Comparison of ENCODE assay signal across 8 cellular contexts in genomic region chr3:63863150-63864007, GRCh38. TPM values are rescaled to one million over a fixed set of nuclear protein-coding genes. Genes with fewer than 3 reads are reported as not detected.
A peak's percentile ranks its signal among the peaks of the same experiment; 100 is the strongest.
DNase-seq lines count a peak whose midpoint lies in the region; ATAC-seq and TF ChIP-seq lines count a peak whose summit lies in the region.

A gene with protein sequence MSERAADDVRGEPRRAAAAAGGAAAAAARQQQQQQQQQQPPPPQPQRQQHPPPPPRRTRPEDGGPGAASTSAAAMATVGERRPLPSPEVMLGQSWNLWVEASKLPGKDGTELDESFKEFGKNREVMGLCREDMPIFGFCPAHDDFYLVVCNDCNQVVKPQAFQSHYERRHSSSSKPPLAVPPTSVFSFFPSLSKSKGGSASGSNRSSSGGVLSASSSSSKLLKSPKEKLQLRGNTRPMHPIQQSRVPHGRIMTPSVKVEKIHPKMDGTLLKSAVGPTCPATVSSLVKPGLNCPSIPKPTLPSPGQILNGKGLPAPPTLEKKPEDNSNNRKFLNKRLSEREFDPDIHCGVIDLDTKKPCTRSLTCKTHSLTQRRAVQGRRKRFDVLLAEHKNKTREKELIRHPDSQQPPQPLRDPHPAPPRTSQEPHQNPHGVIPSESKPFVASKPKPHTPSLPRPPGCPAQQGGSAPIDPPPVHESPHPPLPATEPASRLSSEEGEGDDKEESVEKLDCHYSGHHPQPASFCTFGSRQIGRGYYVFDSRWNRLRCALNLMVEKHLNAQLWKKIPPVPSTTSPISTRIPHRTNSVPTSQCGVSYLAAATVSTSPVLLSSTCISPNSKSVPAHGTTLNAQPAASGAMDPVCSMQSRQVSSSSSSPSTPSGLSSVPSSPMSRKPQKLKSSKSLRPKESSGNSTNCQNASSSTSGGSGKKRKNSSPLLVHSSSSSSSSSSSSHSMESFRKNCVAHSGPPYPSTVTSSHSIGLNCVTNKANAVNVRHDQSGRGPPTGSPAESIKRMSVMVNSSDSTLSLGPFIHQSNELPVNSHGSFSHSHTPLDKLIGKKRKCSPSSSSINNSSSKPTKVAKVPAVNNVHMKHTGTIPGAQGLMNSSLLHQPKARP (plus strand): TSS chr3:63863867. CDS start chr3:63912599, 48,732 bp downstream.
Gene THOC7, minus strand, starts transcription at chr3:63863805. Its CDS starts 15 bp downstream, at chr3:63863790.

- H3K4me1 ChIP-seq in PC-3 (ENCODE audit: insufficient read depth, low read length) (0 out of 2 replicates have a peak, but pooled peaks cover 5% of the 10 kb centered on the region), stomach (peaks cover 7 to 54% (median 33%) of the 10 kb centered on the region in 4 donors)

- H3K4me3 Mint-ChIP-seq in activated T-helper 17 cell treated with anti-CD3 and anti-CD28 coated beads, Interleukin-2, amount 50 U/mL, for 72 hours: peak within 1 kb of the TSS; percentile 96
- peak within 1 kb of the TSS; percentile 97 for H3K4me3 Mint-ChIP-seq in natural killer cell treated with Interleukin-12 subunit alpha and Interleukin-12 subunit beta and Interleukin-15 and Interleukin-18, amount 100 ng/mL, for 72 hours

- H3K27me3 Mint-ChIP-seq in activated T-helper 17 cell treated with anti-CD3 and anti-CD28 coated beads, Interleukin-2, amount 50 U/mL, for 72 hours: no peaks in the 10 kb centered on the region
- no peaks in the 10 kb centered on the region for H3K27me3 Mint-ChIP-seq in natural killer cell treated with Interleukin-12 subunit alpha and Interleukin-12 subunit beta and Interleukin-15 and Interleukin-18, amount 100 ng/mL, for 72 hours

- CTCF ChIA-PET in PC-3 (lab: Charles Lee): no interaction called here

- 0 to 1% (median 1%) methylated on average over 31 to 90 of the region's 98 CpGs for WGBS in stomach, 5 donors

- no peak for TF ChIP-seq EP300 in stomach (IDR thresholded peaks at IDR 0.05)

- H3K27ac ChIP-seq in PC-3 (ENCODE audit: low read length): peak within 1 kb of the TSS; percentile 56
- peak within 1 kb of the TSS; percentile 88 to 99 (median 93) for H3K27ac ChIP-seq in stomach

- intact Hi-C loops in PC-3 (cut with micrococcal nuclease) (loop anchor here (5.0 kb wide), 2 partner anchors 49 to 129 kb away; partner anchors contain the start of gene SCAANT1), stomach (cut with DNase I; ENCODE audit: low total_unique reads) (no loop called here)

- H3K27me3 ChIP-seq in PC-3 (ENCODE audit: low read length): no peaks in the 10 kb centered on the region
- H3K27me3 ChIP-seq in stomach: no peaks in the 10 kb centered on the region

- H3F3A ChIP-seq in PC-3 (ENCODE audit: low read length, unreplicated experiment): no peaks in the 10 kb centered on the region

- no peaks in the 10 kb centered on the region for H3K9me2 ChIP-seq in PC-3 (replicated peaks; ENCODE audit: low read length)

- H2AFZ ChIP-seq in PC-3 (ENCODE audit: low read length): peak within 1 kb of the TSS; percentile 59

- H3K9ac ChIP-seq in PC-3 (ENCODE audit: low read length): peak within 1 kb of the TSS; percentile 97

- POLR2A ChIA-PET in PC-3 (lab: Charles Lee; ENCODE audit: unreplicated experiment): no interaction called here

- ATAC-seq in GM18868 (IDR thresholded peaks at IDR 0.05; ENCODE audit: unreplicated experiment): peak; percentile 79
- ATAC-seq in HG03097 (IDR thresholded peaks at IDR 0.05; ENCODE audit: low FRiP score, unreplicated experiment): peak; percentile 60
- peak; percentile 80 for ATAC-seq in PC-3
- peak; percentile 75 for ATAC-seq in activated T-helper 17 cell treated with anti-CD3 and anti-CD28 coated beads, Interleukin-2, amount 50 U/mL, for 72 hours (replicated peaks)
- peak; percentile 86 to 92 for ATAC-seq in natural killer cell treated with Interleukin-12 subunit alpha and Interleukin-12 subunit beta and Interleukin-15 and Interleukin-18, amount 100 ng/mL, for 72 hours

- peaks cover 66% of the 10 kb centered on the region for H3K79me2 ChIP-seq in PC-3 (ENCODE audit: low read length)

- DNase-seq in AG09309 (ENCODE audit: low read depth) (no peak), PC-3 (peak; percentile 26), fibroblast of mammary gland (ENCODE audit: low read depth) (peak; percentile 33), stomach (peak; percentile 79)
- DNase-seq in natural killer cell treated with Interleukin-12 subunit alpha and Interleukin-12 subunit beta and Interleukin-15 and Interleukin-18, amount 100 ng/mL, for 72 hours (ENCODE audit: low spot score): peak; percentile 69

- peak within 1 kb of the TSS; percentile 95 for H3K27ac Mint-ChIP-seq in activated T-helper 17 cell treated with anti-CD3 and anti-CD28 coated beads, Interleukin-2, amount 50 U/mL, for 72 hours
- H3K27ac Mint-ChIP-seq in natural killer cell treated with Interleukin-12 subunit alpha and Interleukin-12 subunit beta and Interleukin-15 and Interleukin-18, amount 100 ng/mL, for 72 hours: peak within 1 kb of the TSS; percentile 91 to 96

- H4K20me1 ChIP-seq in PC-3 (ENCODE audit: low read length): no peaks in the 10 kb centered on the region

- TF ChIP-seq POLR2A in stomach (IDR thresholded peaks at IDR 0.05): no peak

- H3K9me3 ChIP-seq in PC-3 (ENCODE audit: low read length) (no peaks in the 10 kb centered on the region), stomach (no peaks in the 10 kb centered on the region)

- H3K36me3 ChIP-seq in PC-3 (ENCODE audit: low read depth, low read length): no peaks in the 10 kb centered on the region
- peaks cover 0 to 5% (median 0%) of the 10 kb centered on the region in 4 donors for H3K36me3 ChIP-seq in stomach

- peaks cover 22% of the 10 kb centered on the region for H3K4me1 Mint-ChIP-seq in activated T-helper 17 cell treated with anti-CD3 and anti-CD28 coated beads, Interleukin-2, amount 50 U/mL, for 72 hours
- H3K4me1 Mint-ChIP-seq in natural killer cell treated with Interleukin-12 subunit alpha and Interleukin-12 subunit beta and Interleukin-15 and Interleukin-18, amount 100 ng/mL, for 72 hours (ENCODE audit: low read depth in 2 of 2): peaks cover 33 to 37% of the 10 kb centered on the region in 2 donors

- H3K9me3 Mint-ChIP-seq in activated T-helper 17 cell treated with anti-CD3 and anti-CD28 coated beads, Interleukin-2, amount 50 U/mL, for 72 hours: no peaks in the 10 kb centered on the region
- no peaks in the 10 kb centered on the region for H3K9me3 Mint-ChIP-seq in natural killer cell treated with Interleukin-12 subunit alpha and Interleukin-12 subunit beta and Interleukin-15 and Interleukin-18, amount 100 ng/mL, for 72 hours

- no TSS peak for BruUV-seq in PC-3 (replicated peaks; lab: Mats Ljungman, UMichigan)

- peaks cover 39% of the 10 kb centered on the region for H3K36me3 Mint-ChIP-seq in activated T-helper 17 cell treated with anti-CD3 and anti-CD28 coated beads, Interleukin-2, amount 50 U/mL, for 72 hours (ENCODE audit: low read depth)
- peaks cover 10% of the 10 kb centered on the region for H3K36me3 Mint-ChIP-seq in natural killer cell treated with Interleukin-12 subunit alpha and Interleukin-12 subunit beta and Interleukin-15 and Interleukin-18, amount 100 ng/mL, for 72 hours

- TF ChIP-seq CTCF in AG09309 (IDR thresholded peaks at IDR 0.05; ENCODE audit: control insufficient read depth, insufficient read depth, low read depth, low read length, missing control alignments) (no peak), PC-3 (conservative IDR thresholded peaks at IDR 0.05; ENCODE audit: low read depth, low read length) (no peak), fibroblast of mammary gland (conservative IDR thresholded peaks at IDR 0.05; ENCODE audit: control insufficient read depth, insufficient read depth, low read depth, low read length) (no peak), stomach (IDR thresholded peaks at IDR 0.05) (no peak)

- H3K4me2 ChIP-seq in PC-3 (ENCODE audit: low read length): peak within 1 kb of the TSS; percentile 86

- H3K4me3 ChIP-seq in AG09309 (ENCODE audit: control insufficient read depth, low read depth, low read length): peak within 1 kb of the TSS; percentile 61
- peak within 1 kb of the TSS; percentile 76 for H3K4me3 ChIP-seq in PC-3 (ENCODE audit: low read length)
- H3K4me3 ChIP-seq in fibroblast of mammary gland (ENCODE audit: control insufficient read depth, low read depth, low read length): peak within 1 kb of the TSS; percentile 85
- H3K4me3 ChIP-seq in stomach: peak within 1 kb of the TSS; percentile 81 to 98 (median 94)

RNA-seq across cellular contexts. Expression of the first gene that starts in this region (rescaled TPM):
- total RNA-seq in PC-3 (2014; rRNA removed) (3.6 and 6.3 TPM in 2 replicates), stomach (100 to 1,000 TPM in 1 of 5 donors, 10 to 100 TPM in 4; 27.2 to 333 (median 50.9) TPM)
- total RNA-seq in activated T-helper 17 cell treated with anti-CD3 and anti-CD28 coated beads, Interleukin-2, amount 50 U/mL, for 72 hours: 10 to 100 TPM; 38.6 to 50.2 TPM
- 100 to 1,000 TPM in 1 of 2 donors, 10 to 100 TPM in 1; 96.5 to 101 TPM for total RNA-seq in natural killer cell treated with Interleukin-12 subunit alpha and Interleukin-12 subunit beta and Interleukin-15 and Interleukin-18, amount 100 ng/mL, for 72 hours
- polyA plus RNA-seq in stomach: 1 to 10 TPM; 2.1 to 4.6 (median 2.3) TPM

RNA-seq across cellular contexts. Expression of gene THOC7, which starts in this region (rescaled TPM):
- total RNA-seq in PC-3 (2014; rRNA removed) (26.7 and 41.8 TPM in 2 replicates), stomach (100 to 1,000 TPM in 1 of 5 donors, 10 to 100 TPM in 4; 27.8 to 189 (median 49.6) TPM)
- total RNA-seq in activated T-helper 17 cell treated with anti-CD3 and anti-CD28 coated beads, Interleukin-2, amount 50 U/mL, for 72 hours: 10 to 100 TPM; 40.9 to 64.2 TPM
- total RNA-seq in natural killer cell treated with Interleukin-12 subunit alpha and Interleukin-12 subunit beta and Interleukin-15 and Interleukin-18, amount 100 ng/mL, for 72 hours: 10 to 100 TPM; 65.7 to 74.1 TPM
- polyA plus RNA-seq in stomach: 100 to 1,000 TPM in 2 of 3 donors, 10 to 100 TPM in 1; 88.9 to 115 (median 113) TPM
